Comparison of ENCODE assay signal across 23 cellular contexts in genomic region chr11:126407682-126408288, GRCh38. TPM values are rescaled to one million over a fixed set of nuclear protein-coding genes. Genes with fewer than 3 reads are reported as not detected.
DNase-seq lines count a peak whose midpoint lies in the region; ATAC-seq and TF ChIP-seq lines count a peak whose summit lies in the region.
"Had no signal": no experiment of that assay in that cellular context is flagged by ENCODE, and none has a peak within 500 bp of the region (broad histone marks: within the 10 kb centered on the region; RNA-seq: fewer than 3 reads in every experiment).

No MANE protein-coding gene starts in this region.

- peaks cover 3 to 14% of the 10 kb centered on the region in 2 donors for H3K4me1 ChIP-seq in neuronal stem cell (ENCODE audit: control insufficient read depth in 2 of 2, insufficient read depth in 1 of 2, low read depth in 1 of 2, low read length in 2 of 2)
- H3K4me1 ChIP-seq in tibial nerve = peaks cover 0 to 77% (median 17%) of the 10 kb centered on the region in 4 donors

- H3K79me1 ChIP-seq in neuronal stem cell (ENCODE audit: low read depth, low read length) = peaks cover 3% of the 10 kb centered on the region

- TF ChIP-seq POLR2A in tibial nerve (IDR thresholded peaks at IDR 0.05) = no peak

- H3K4me1 Mint-ChIP-seq in effector memory CD8-positive, alpha-beta T cell (ENCODE audit: low read depth in 2 of 2) = peaks cover 0 to 3% of the 10 kb centered on the region in 2 donors
- peaks cover 29% of the 10 kb centered on the region for H3K4me1 Mint-ChIP-seq in WTC11
- no peaks in the 10 kb centered on the region for H3K4me1 Mint-ChIP-seq in stimulated activated memory B cell treated with anti-CD40 and anti-IgM and Interleukin-4, amounts not matched to agents 10 μg/mL and 1 μg/mL and 100 μg/mL, for 72 hours
- H3K4me1 Mint-ChIP-seq: B cell had no signal

- H3K27ac Mint-ChIP-seq in effector memory CD8-positive, alpha-beta T cell = peak overlapping the region; percentile 25 to 66
- no peak overlapping the region for H3K27ac Mint-ChIP-seq in WTC11
- H3K27ac Mint-ChIP-seq in stimulated activated memory B cell treated with anti-CD40 and anti-IgM and Interleukin-4, amounts not matched to agents 10 μg/mL and 1 μg/mL and 100 μg/mL, for 72 hours = no peak overlapping the region
- H3K27ac Mint-ChIP-seq: B cell; CD8-positive, alpha-beta T cell had no signal

- H3K4ac ChIP-seq in neuronal stem cell (ENCODE audit: low read length) = no peak overlapping the region

- ATAC-seq in effector memory CD8-positive, alpha-beta T cell (replicated peaks) = no peak
- ATAC-seq in WTC11 = no peak
- ATAC-seq in stimulated activated memory B cell treated with anti-CD40 and anti-IgM and Interleukin-4, amounts not matched to agents 10 μg/mL and 1 μg/mL and 100 μg/mL, for 72 hours = no peak
- ATAC-seq: CD8-positive, alpha-beta T cell; HCT116 had no signal

- no peaks in the 10 kb centered on the region for H3K27me3 Mint-ChIP-seq in effector memory CD8-positive, alpha-beta T cell
- H3K27me3 Mint-ChIP-seq in WTC11 (ENCODE audit: low read depth) = no peaks in the 10 kb centered on the region
- no peaks in the 10 kb centered on the region for H3K27me3 Mint-ChIP-seq in stimulated activated memory B cell treated with anti-CD40 and anti-IgM and Interleukin-4, amounts not matched to agents 10 μg/mL and 1 μg/mL and 100 μg/mL, for 72 hours
- H3K27me3 Mint-ChIP-seq: B cell had no signal

- no peaks in the 10 kb centered on the region for H3K36me3 Mint-ChIP-seq in effector memory CD8-positive, alpha-beta T cell (ENCODE audit: insufficient read depth)
- H3K36me3 Mint-ChIP-seq in WTC11 = peaks cover 9% of the 10 kb centered on the region
- H3K36me3 Mint-ChIP-seq in stimulated activated memory B cell treated with anti-CD40 and anti-IgM and Interleukin-4, amounts not matched to agents 10 μg/mL and 1 μg/mL and 100 μg/mL, for 72 hours = peaks cover 19% of the 10 kb centered on the region

- POLR2A ChIA-PET in WTC11 (lab: Charles Lee) = no interaction called here

- H3K27me3 ChIP-seq in WERI-Rb-1 (ENCODE audit: insufficient read depth, low read depth, severe bottlenecking) = no peaks in the 10 kb centered on the region
- H3K27me3 ChIP-seq in neuronal stem cell (ENCODE audit: control insufficient read depth in 3 of 3, insufficient read depth in 3 of 3, low read depth in 1 of 3, low read length in 3 of 3) = no peaks in the 10 kb centered on the region
- no peaks in the 10 kb centered on the region for H3K27me3 ChIP-seq in tibial nerve
- H3K27me3 ChIP-seq: SJSA1 had no signal

- no peak overlapping the region for H2BK12ac ChIP-seq in neuronal stem cell (ENCODE audit: low read length)

- peak overlapping the region; percentile 25 for H3K9ac ChIP-seq in neuronal stem cell (ENCODE audit: low read depth, low read length, poor library complexity)

- H3K4me3 ChIP-seq in WERI-Rb-1 (ENCODE audit: low read depth, low read length) = no peak overlapping the region
- no peak overlapping the region for H3K4me3 ChIP-seq in neuronal stem cell (ENCODE audit: low read length in 2 of 2)
- no peak overlapping the region for H3K4me3 ChIP-seq in tibial nerve
- H3K4me3 ChIP-seq: PC-9, SJSA1 had no signal

- H3K27ac ChIP-seq in WERI-Rb-1 (peak overlapping the region; percentile 89), neuronal stem cell (replicated peaks; ENCODE audit: low read length) (no peak overlapping the region), tibial nerve (peak overlapping the region in 3 of 4 donors; percentile 10 to 91 (median 83))
- H3K27ac ChIP-seq: C4-2B, PC-9, SJSA1 had no signal

- no peak overlapping the region for H4K8ac ChIP-seq in neuronal stem cell (ENCODE audit: low read depth, low read length)

- WGBS in neuronal stem cell (ENCODE audit: extremely low coverage in 2 of 2, insufficient read length in 2 of 2, insufficient replicate concordance in 1 of 2), 2 donors = no CpG with 5 or more reads among the region's 15 CpGs
- WGBS in tibial nerve, 2 donors = 85 to 90% methylated on average over 13 to 15 of the region's 15 CpGs

- no peak overlapping the region for H2AK5ac ChIP-seq in neuronal stem cell (ENCODE audit: low read depth, low read length)

- no peak overlapping the region for H3K23ac ChIP-seq in neuronal stem cell (ENCODE audit: low read depth, low read length, poor library complexity)

- H3K4me2 ChIP-seq in neuronal stem cell (ENCODE audit: insufficient read depth, low read length, poor library complexity, severe bottlenecking) = no peak overlapping the region

- H2BK5ac ChIP-seq in neuronal stem cell (ENCODE audit: low read length) = no peak overlapping the region

- H2BK120ac ChIP-seq in neuronal stem cell (ENCODE audit: low read depth, low read length) = no peak overlapping the region

- H3K9me3 ChIP-seq in WERI-Rb-1 (ENCODE audit: severe bottlenecking) = no peaks in the 10 kb centered on the region
- no peaks in the 10 kb centered on the region for H3K9me3 ChIP-seq in neuronal stem cell (replicated peaks in 1 of 2; ENCODE audit: control insufficient read depth in 2 of 2, insufficient read depth in 1 of 2, low read depth in 1 of 2, low read length in 2 of 2)
- no peaks in the 10 kb centered on the region for H3K9me3 ChIP-seq in tibial nerve
- H3K9me3 ChIP-seq: Caco-2, SJSA1 had no signal

- H3K9me3 Mint-ChIP-seq in effector memory CD8-positive, alpha-beta T cell = no peaks in the 10 kb centered on the region
- H3K9me3 Mint-ChIP-seq in WTC11 = no peaks in the 10 kb centered on the region
- H3K9me3 Mint-ChIP-seq in stimulated activated memory B cell treated with anti-CD40 and anti-IgM and Interleukin-4, amounts not matched to agents 10 μg/mL and 1 μg/mL and 100 μg/mL, for 72 hours = no peaks in the 10 kb centered on the region
- H3K9me3 Mint-ChIP-seq: CD8-positive, alpha-beta T cell had no signal

- H3K36me3 ChIP-seq in WERI-Rb-1 (peaks cover 38% of the 10 kb centered on the region), neuronal stem cell (replicated peaks in 1 of 2; ENCODE audit: control insufficient read depth in 2 of 2, insufficient read depth in 2 of 2, low read length in 2 of 2) (peaks cover 19 to 32% of the 10 kb centered on the region in 2 donors), tibial nerve (peaks cover 0 to 38% (median 0%) of the 10 kb centered on the region in 3 donors)

- H2AFZ ChIP-seq in neuronal stem cell (ENCODE audit: low read length) = no peak overlapping the region
- H2AFZ ChIP-seq: PC-9 had no signal

- H4K91ac ChIP-seq in neuronal stem cell (ENCODE audit: low read depth, low read length, poor library complexity) = no peak overlapping the region

- no peak for DNase-seq in WERI-Rb-1
- no peak for DNase-seq in effector memory CD8-positive, alpha-beta T cell
- no peak for DNase-seq in neuronal stem cell (ENCODE audit: low spot score)
- DNase-seq in tibial nerve (ENCODE audit: low spot score in 2 of 2) = no peak
- no peak for DNase-seq in WTC11 (ENCODE audit: low spot score)
- DNase-seq in EL = no peak
- DNase-seq: Caco-2; CD8-positive, alpha-beta T cell; DMS79; GF-D8; NCI-H1092; NCI-H1417 treated with DMSO at 0.1 percent for 48 hours; NCI-H1694 treated with DMSO at 0.1 percent for 48 hours; NCI-H2081; NCI-H2227 treated with DMSO at 0.1 percent for 48 hours; NCI-H526 treated with DMSO at 0.1 percent for 48 hours; PC-9; Right ventricle myocardium superior had no signal

- H2BK15ac ChIP-seq in neuronal stem cell (ENCODE audit: low read length) = no peak overlapping the region

- no peak for TF ChIP-seq CTCF in WERI-Rb-1 (IDR thresholded peaks at IDR 0.05; ENCODE audit: low read depth, low read length)
- no peak for TF ChIP-seq CTCF in tibial nerve (IDR thresholded peaks at IDR 0.05)
- no peak for TF ChIP-seq CTCF in WTC11 (IDR thresholded peaks at IDR 0.05)

- CTCF ChIA-PET in WTC11 (lab: Charles Lee) = no interaction called here

- no peak overlapping the region for H3K4me3 Mint-ChIP-seq in effector memory CD8-positive, alpha-beta T cell
- H3K4me3 Mint-ChIP-seq in WTC11 = no peak overlapping the region
- no peak overlapping the region for H3K4me3 Mint-ChIP-seq in stimulated activated memory B cell treated with anti-CD40 and anti-IgM and Interleukin-4, amounts not matched to agents 10 μg/mL and 1 μg/mL and 100 μg/mL, for 72 hours
- H3K4me3 Mint-ChIP-seq: B cell; CD8-positive, alpha-beta T cell had no signal

- TF ChIP-seq EP300 in tibial nerve (IDR thresholded peaks at IDR 0.05) = no peak

- no peak overlapping the region for H3K18ac ChIP-seq in neuronal stem cell (ENCODE audit: low read length)

- H3K14ac ChIP-seq in neuronal stem cell (ENCODE audit: low read length) = no peak overlapping the region

TF ChIP-seq in WTC11, 78 proteins besides CTCF, POLR2A, EP300 and RAD21 (continues in another document):
- TF ChIP-seq TP53 (CRISPR knock-in tag; IDR thresholded peaks at IDR 0.05) = no peak
- no peak for TF ChIP-seq ZNF396 (CRISPR knock-in tag; IDR thresholded peaks at IDR 0.05; ENCODE audit: borderline replicate concordance)
- TF ChIP-seq PRDM15 (CRISPR knock-in tag; IDR thresholded peaks at IDR 0.05) = no peak

RNA-seq across cellular contexts. Expression of gene ST3GAL4, which starts 52.3 kb away (rescaled TPM):
- polyA plus RNA-seq in neuronal stem cell (2013, experiment 1 of 2) = 12.7 TPM
- 11.2 TPM for polyA plus RNA-seq in neuronal stem cell (2013, experiment 2 of 2)
- total RNA-seq in tibial nerve (100 to 1,000 TPM in 2 of 4 donors, 10 to 100 TPM in 2; 68.1 to 162 (median 122) TPM), WTC11 (2021) (12.8 to 17.3 TPM (median 14.3 TPM) in 3 replicates)

Comparison
In these comparisons a context has a peak if more than half of its experiments do, and no peak if none do; other contexts are left out.
1. H3K27ac Mint-ChIP-seq: peak in effector memory CD8-positive, alpha-beta T cell (2 of 2); none in WTC11 (single experiment) and stimulated activated memory B cell treated with anti-CD40 and anti-IgM and Interleukin-4, amounts not matched to agents 10 μg/mL and 1 μg/mL and 100 μg/mL, for 72 hours (single experiment).